1 cellular context compared by ENCODE assay signal in the genomic region with DNA sequence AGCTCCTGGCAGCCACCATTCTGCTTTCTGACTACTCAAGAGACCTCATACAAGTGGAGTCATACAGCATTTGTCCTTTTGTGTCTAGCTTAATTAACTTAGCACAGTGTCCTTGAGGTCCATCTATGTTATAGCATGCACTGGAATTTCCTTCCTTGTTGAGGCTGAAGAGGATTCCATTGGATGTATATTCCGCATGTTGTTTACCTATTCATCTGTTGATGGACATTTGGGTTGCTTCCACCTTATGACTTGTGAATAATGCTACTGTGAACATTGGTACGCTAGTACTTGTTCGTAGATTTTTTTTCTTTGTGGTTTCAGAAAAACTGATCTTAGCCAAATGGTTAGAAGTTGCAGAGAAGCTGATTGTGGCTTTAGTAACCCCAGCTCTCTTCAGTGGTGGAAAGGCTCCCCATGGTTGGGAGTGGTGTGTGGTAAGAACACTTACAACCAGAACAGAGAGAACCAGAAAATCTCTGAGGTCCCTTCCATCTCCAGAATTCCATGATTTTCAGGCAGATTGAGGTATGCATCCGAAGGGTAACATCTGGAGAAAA.
TF ChIP-seq lines count a peak whose summit lies in the region.

No MANE protein-coding gene starts in this region.

TF ChIP-seq in WTC11, 78 proteins besides CTCF, POLR2A, EP300 and RAD21 (continued from another document):
- TF ChIP-seq, protein P1, sequence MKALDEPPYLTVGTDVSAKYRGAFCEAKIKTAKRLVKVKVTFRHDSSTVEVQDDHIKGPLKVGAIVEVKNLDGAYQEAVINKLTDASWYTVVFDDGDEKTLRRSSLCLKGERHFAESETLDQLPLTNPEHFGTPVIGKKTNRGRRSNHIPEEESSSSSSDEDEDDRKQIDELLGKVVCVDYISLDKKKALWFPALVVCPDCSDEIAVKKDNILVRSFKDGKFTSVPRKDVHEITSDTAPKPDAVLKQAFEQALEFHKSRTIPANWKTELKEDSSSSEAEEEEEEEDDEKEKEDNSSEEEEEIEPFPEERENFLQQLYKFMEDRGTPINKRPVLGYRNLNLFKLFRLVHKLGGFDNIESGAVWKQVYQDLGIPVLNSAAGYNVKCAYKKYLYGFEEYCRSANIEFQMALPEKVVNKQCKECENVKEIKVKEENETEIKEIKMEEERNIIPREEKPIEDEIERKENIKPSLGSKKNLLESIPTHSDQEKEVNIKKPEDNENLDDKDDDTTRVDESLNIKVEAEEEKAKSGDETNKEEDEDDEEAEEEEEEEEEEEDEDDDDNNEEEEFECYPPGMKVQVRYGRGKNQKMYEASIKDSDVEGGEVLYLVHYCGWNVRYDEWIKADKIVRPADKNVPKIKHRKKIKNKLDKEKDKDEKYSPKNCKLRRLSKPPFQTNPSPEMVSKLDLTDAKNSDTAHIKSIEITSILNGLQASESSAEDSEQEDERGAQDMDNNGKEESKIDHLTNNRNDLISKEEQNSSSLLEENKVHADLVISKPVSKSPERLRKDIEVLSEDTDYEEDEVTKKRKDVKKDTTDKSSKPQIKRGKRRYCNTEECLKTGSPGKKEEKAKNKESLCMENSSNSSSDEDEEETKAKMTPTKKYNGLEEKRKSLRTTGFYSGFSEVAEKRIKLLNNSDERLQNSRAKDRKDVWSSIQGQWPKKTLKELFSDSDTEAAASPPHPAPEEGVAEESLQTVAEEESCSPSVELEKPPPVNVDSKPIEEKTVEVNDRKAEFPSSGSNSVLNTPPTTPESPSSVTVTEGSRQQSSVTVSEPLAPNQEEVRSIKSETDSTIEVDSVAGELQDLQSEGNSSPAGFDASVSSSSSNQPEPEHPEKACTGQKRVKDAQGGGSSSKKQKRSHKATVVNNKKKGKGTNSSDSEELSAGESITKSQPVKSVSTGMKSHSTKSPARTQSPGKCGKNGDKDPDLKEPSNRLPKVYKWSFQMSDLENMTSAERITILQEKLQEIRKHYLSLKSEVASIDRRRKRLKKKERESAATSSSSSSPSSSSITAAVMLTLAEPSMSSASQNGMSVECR (CRISPR knock-in tag; IDR thresholded peaks at IDR 0.05; ENCODE audit: borderline replicate concordance) = no peak
- TF ChIP-seq ZNF317 (CRISPR knock-in tag; IDR thresholded peaks at IDR 0.05; ENCODE audit: borderline replicate concordance, low read depth) (no peak), NFYB (CRISPR knock-in tag; conservative IDR thresholded peaks at IDR 0.05; ENCODE audit: low read depth) (no peak), ZNF121 (CRISPR knock-in tag; IDR thresholded peaks at IDR 0.05) (no peak), NFATC4 (CRISPR knock-in tag; IDR thresholded peaks at IDR 0.05) (no peak), HMGA2 (CRISPR knock-in tag; IDR thresholded peaks at IDR 0.05) (no peak)
- TF ChIP-seq, protein P2, sequence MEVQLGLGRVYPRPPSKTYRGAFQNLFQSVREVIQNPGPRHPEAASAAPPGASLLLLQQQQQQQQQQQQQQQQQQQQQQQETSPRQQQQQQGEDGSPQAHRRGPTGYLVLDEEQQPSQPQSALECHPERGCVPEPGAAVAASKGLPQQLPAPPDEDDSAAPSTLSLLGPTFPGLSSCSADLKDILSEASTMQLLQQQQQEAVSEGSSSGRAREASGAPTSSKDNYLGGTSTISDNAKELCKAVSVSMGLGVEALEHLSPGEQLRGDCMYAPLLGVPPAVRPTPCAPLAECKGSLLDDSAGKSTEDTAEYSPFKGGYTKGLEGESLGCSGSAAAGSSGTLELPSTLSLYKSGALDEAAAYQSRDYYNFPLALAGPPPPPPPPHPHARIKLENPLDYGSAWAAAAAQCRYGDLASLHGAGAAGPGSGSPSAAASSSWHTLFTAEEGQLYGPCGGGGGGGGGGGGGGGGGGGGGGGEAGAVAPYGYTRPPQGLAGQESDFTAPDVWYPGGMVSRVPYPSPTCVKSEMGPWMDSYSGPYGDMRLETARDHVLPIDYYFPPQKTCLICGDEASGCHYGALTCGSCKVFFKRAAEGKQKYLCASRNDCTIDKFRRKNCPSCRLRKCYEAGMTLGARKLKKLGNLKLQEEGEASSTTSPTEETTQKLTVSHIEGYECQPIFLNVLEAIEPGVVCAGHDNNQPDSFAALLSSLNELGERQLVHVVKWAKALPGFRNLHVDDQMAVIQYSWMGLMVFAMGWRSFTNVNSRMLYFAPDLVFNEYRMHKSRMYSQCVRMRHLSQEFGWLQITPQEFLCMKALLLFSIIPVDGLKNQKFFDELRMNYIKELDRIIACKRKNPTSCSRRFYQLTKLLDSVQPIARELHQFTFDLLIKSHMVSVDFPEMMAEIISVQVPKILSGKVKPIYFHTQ (CRISPR knock-in tag; IDR thresholded peaks at IDR 0.05) = no peak
TF ChIP-seq in WTC11: peak in this region for 0.
